Comparison of ENCODE assay signal across 15 cellular contexts in the genomic region with DNA sequence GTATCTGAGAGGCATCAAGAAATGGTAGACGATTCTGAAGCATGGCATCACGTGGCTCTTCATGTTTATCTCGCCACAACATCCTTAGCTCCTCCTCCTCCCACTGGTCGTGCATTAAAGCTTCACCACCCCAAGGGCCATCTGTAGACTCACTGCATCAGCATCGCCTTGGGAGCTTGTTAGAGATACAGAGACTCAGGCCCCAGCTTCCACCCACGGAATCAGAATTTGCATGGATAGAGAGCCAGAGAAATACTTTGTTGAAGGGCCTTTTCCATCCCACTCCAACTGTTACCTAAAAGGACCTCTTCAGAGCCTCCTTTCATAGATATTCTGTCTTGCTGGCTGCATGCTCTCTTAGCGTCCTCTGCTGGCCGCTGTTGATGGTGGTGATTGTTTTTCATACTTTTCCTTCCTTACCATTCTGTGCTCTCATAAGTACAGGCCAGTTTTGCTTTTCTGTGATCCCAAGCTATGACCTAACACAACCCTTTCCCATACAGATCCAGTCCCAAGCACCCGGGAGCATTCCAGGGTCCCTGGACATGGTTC.
"Had no signal": no experiment of that assay in that cellular context is flagged by ENCODE, and none has a peak within 500 bp of the region (broad histone marks: within the 10 kb centered on the region; RNA-seq: fewer than 3 reads in every experiment).

No MANE protein-coding gene starts in this region.

- H3K36me3 ChIP-seq: esophagus squamous epithelium, neutrophil, thoracic aorta had no signal

- H3K27me3 Mint-ChIP-seq: activated CD4-positive, alpha-beta memory T cell treated with anti-CD3 and anti-CD28 coated beads for 36 hours; activated CD4-positive, alpha-beta T cell treated with anti-CD3 and anti-CD28 coated beads for 36 hours; activated CD8-positive, alpha-beta memory T cell treated with anti-CD3 and anti-CD28 coated beads, Interleukin-2, amount 10 ng/mL, durations not matched to agents 7 days and 5 days; activated T-cell treated with anti-CD3 and anti-CD28 coated beads, Interleukin-2, amount 50 U/mL, for 24 hours; naive B cell had no signal

- H3K27ac ChIP-seq: dorsolateral prefrontal cortex, esophagus squamous epithelium, neutrophil, thoracic aorta had no signal

- H3K4me1 ChIP-seq: esophagus squamous epithelium had no signal

- DNase-seq: activated CD4-positive, alpha-beta memory T cell treated with anti-CD3 and anti-CD28 coated beads for 36 hours; activated CD4-positive, alpha-beta T cell treated with anti-CD3 and anti-CD28 coated beads for 36 hours; activated CD8-positive, alpha-beta memory T cell treated with anti-CD3 and anti-CD28 coated beads, Interleukin-2, amount 10 ng/mL, durations not matched to agents 7 days and 5 days; activated effector memory CD4-positive, alpha-beta T cell treated with Interleukin-2 at 50 U/mL for 16 hours; activated naive CD4-positive, alpha-beta T cell treated with anti-CD3 and anti-CD28 coated beads, Interleukin-2, amount 50 U/mL, for 16 hours; activated T-cell treated with anti-CD3 and anti-CD28 coated beads, Interleukin-2, amount 50 U/mL, for 24 hours; esophagus squamous epithelium; naive B cell; retina had no signal

- H3K4me3 ChIP-seq: dorsolateral prefrontal cortex, esophagus squamous epithelium, thoracic aorta had no signal

- H3K27ac Mint-ChIP-seq: activated CD4-positive, alpha-beta memory T cell treated with anti-CD3 and anti-CD28 coated beads for 36 hours; activated CD4-positive, alpha-beta T cell treated with anti-CD3 and anti-CD28 coated beads for 36 hours; activated CD8-positive, alpha-beta memory T cell treated with anti-CD3 and anti-CD28 coated beads, Interleukin-2, amount 10 ng/mL, durations not matched to agents 7 days and 5 days; activated T-cell treated with anti-CD3 and anti-CD28 coated beads, Interleukin-2, amount 50 U/mL, for 24 hours; naive B cell; stimulated activated effector memory CD8-positive, alpha-beta T cell treated with anti-CD3 and anti-CD28 coated beads, Interleukin-12 subunit alpha, Interleukin-12 subunit beta, amount 100 ng/mL, for 72 hours; T-helper 1 cell treated with Interleukin-12 subunit alpha and Interleukin-12 subunit beta and Interleukin-4 antibody, amounts not matched to agents 30 μg/mL and 1 μg/mL, for 36 hours had no signal

- H3K4me3 Mint-ChIP-seq: activated CD4-positive, alpha-beta memory T cell treated with anti-CD3 and anti-CD28 coated beads for 36 hours; activated CD4-positive, alpha-beta T cell treated with anti-CD3 and anti-CD28 coated beads for 36 hours; activated CD8-positive, alpha-beta memory T cell treated with anti-CD3 and anti-CD28 coated beads, Interleukin-2, amount 10 ng/mL, durations not matched to agents 7 days and 5 days; activated T-cell treated with anti-CD3 and anti-CD28 coated beads, Interleukin-2, amount 50 U/mL, for 24 hours; stimulated activated effector memory CD8-positive, alpha-beta T cell treated with anti-CD3 and anti-CD28 coated beads, Interleukin-12 subunit alpha, Interleukin-12 subunit beta, amount 100 ng/mL, for 72 hours; T-helper 1 cell treated with Interleukin-12 subunit alpha and Interleukin-12 subunit beta and Interleukin-4 antibody, amounts not matched to agents 30 μg/mL and 1 μg/mL, for 36 hours had no signal

- H3K4me1 Mint-ChIP-seq: activated CD4-positive, alpha-beta T cell treated with anti-CD3 and anti-CD28 coated beads for 36 hours; activated CD8-positive, alpha-beta memory T cell treated with anti-CD3 and anti-CD28 coated beads, Interleukin-2, amount 10 ng/mL, durations not matched to agents 7 days and 5 days; naive B cell; stimulated activated effector memory CD8-positive, alpha-beta T cell treated with anti-CD3 and anti-CD28 coated beads, Interleukin-12 subunit alpha, Interleukin-12 subunit beta, amount 100 ng/mL, for 72 hours had no signal

- ATAC-seq: activated CD4-positive, alpha-beta T cell treated with anti-CD3 and anti-CD28 coated beads for 36 hours; activated CD8-positive, alpha-beta memory T cell treated with anti-CD3 and anti-CD28 coated beads, Interleukin-2, amount 10 ng/mL, durations not matched to agents 7 days and 5 days; left lobe of liver; stimulated activated effector memory CD8-positive, alpha-beta T cell treated with anti-CD3 and anti-CD28 coated beads, Interleukin-12 subunit alpha, Interleukin-12 subunit beta, amount 100 ng/mL, for 72 hours had no signal

- H3K36me3 Mint-ChIP-seq: activated CD4-positive, alpha-beta memory T cell treated with anti-CD3 and anti-CD28 coated beads for 36 hours; activated CD8-positive, alpha-beta memory T cell treated with anti-CD3 and anti-CD28 coated beads, Interleukin-2, amount 10 ng/mL, durations not matched to agents 7 days and 5 days; stimulated activated effector memory CD8-positive, alpha-beta T cell treated with anti-CD3 and anti-CD28 coated beads, Interleukin-12 subunit alpha, Interleukin-12 subunit beta, amount 100 ng/mL, for 72 hours had no signal

- H3K27me3 ChIP-seq: dorsolateral prefrontal cortex, esophagus squamous epithelium, neutrophil had no signal

- H3K9me3 ChIP-seq: esophagus squamous epithelium, neutrophil, thoracic aorta had no signal
